In genomic region chr6:111478749-111479148, GRCh38 we compare ENCODE assay signal across 1 cellular context.
A peak's percentile ranks its signal among the peaks of the same experiment; 100 is the strongest.
TF ChIP-seq lines count a peak whose summit lies in the region.

No MANE protein-coding gene starts in this region.

TF ChIP-seq in K562, 482 proteins besides CTCF, POLR2A, EP300 and RAD21 (continued from another document):
- TF ChIP-seq MNT (conservative IDR thresholded peaks at IDR 0.05) = peak; percentile 22 to 35; a peak in 1 of 4 replicates
- TF ChIP-seq TCFL5 (CRISPR knock-in tag; conservative IDR thresholded peaks at IDR 0.05) = no peak
- no peak for TF ChIP-seq SLC30A9 (CRISPR knock-in tag; IDR thresholded peaks at IDR 0.05)
- no peak for TF ChIP-seq DDX20 (tag; IDR thresholded peaks at IDR 0.05; ENCODE audit: low read depth)
- TF ChIP-seq MTA1 (IDR thresholded peaks at IDR 0.05; ENCODE audit: borderline replicate concordance) = no peak
- TF ChIP-seq FOXK2 (conservative IDR thresholded peaks at IDR 0.05 in 1 of 2, IDR thresholded peaks at IDR 0.05 in 1 of 2; ENCODE audit: low read depth in 2 of 2) = 0 out of 4 replicates have a peak, but pooled peaks of 1 of the 2 experiments have one; percentile 23
- TF ChIP-seq GTF2F1 (IDR thresholded peaks at IDR 0.05; ENCODE audit: low read depth, low read length) = no peak
- peak in 1 of 2 experiments; percentile 59; a peak in 1 of 4 replicates for TF ChIP-seq RCOR1 (IDR thresholded peaks at IDR 0.05; ENCODE audit: borderline replicate concordance in 1 of 2, low read depth in 2 of 2, low read length in 2 of 2)
TF ChIP-seq in K562: peak in this region for 18.
